ENCODE assay signal across 15 cellular contexts in genomic region chr6:56145616-56146015, GRCh38.
DNase-seq lines count a peak whose midpoint lies in the region; ATAC-seq and TF ChIP-seq lines count a peak whose summit lies in the region.
"Had no signal": no experiment of that assay in that cellular context is flagged by ENCODE, and none has a peak within 500 bp of the region (broad histone marks: within the 10 kb centered on the region; RNA-seq: fewer than 3 reads in every experiment).

No MANE protein-coding gene starts in this region.

- H3K4me3 Mint-ChIP-seq in T-helper 2 cell treated with Interferon-gamma antibody and Interleukin-4, amounts not matched to agents 5 μg/mL and 100 μg/mL, for 36 hours: no peak overlapping the region

- H3K9me3 Mint-ChIP-seq in T-helper 2 cell treated with Interferon-gamma antibody and Interleukin-4, amounts not matched to agents 5 μg/mL and 100 μg/mL, for 36 hours: peaks cover 15% of the 10 kb centered on the region

- no peak overlapping the region for H3K27ac Mint-ChIP-seq in T-helper 2 cell treated with Interferon-gamma antibody and Interleukin-4, amounts not matched to agents 5 μg/mL and 100 μg/mL, for 36 hours

- no peaks in the 10 kb centered on the region for H3K27me3 Mint-ChIP-seq in T-helper 2 cell treated with Interferon-gamma antibody and Interleukin-4, amounts not matched to agents 5 μg/mL and 100 μg/mL, for 36 hours (ENCODE audit: low read depth)

- H3K4me3 ChIP-seq in astrocyte of the spinal cord (ENCODE audit: low read depth, low read length): no peak overlapping the region
- H3K4me3 ChIP-seq: HAP-1, MG63, SJCRH30 had no signal

- ATAC-seq in GM19395 (IDR thresholded peaks at IDR 0.05; ENCODE audit: unreplicated experiment): no peak
- ATAC-seq in HG02571 (IDR thresholded peaks at IDR 0.05; ENCODE audit: unreplicated experiment): no peak

- no peak for TF ChIP-seq CTCF in astrocyte of the spinal cord (IDR thresholded peaks at IDR 0.05; ENCODE audit: low read depth, low read length)

- DNase-seq in LHCN-M2 (ENCODE audit: low read depth) (peak; percentile 53), astrocyte of the spinal cord (ENCODE audit: low read depth, low spot score) (peak; percentile 22), fibroblast of peridontal ligament (ENCODE audit: extremely low read depth) (peak; percentile 47)
- DNase-seq in T-helper 2 cell treated with Interferon-gamma antibody and Interleukin-4, amounts not matched to agents 5 μg/mL and 100 μg/mL, for 36 hours (ENCODE audit: low spot score): no peak
- DNase-seq in activated CD4-positive, alpha-beta T cell treated with anti-CD3 and anti-CD28 coated beads for 1 hour: no peak
- DNase-seq: Karpas-422, MG63, NCI-H1417 treated with DMSO at 0.1 percent for 48 hours, NCI-H187, NCI-H446, NCI-H526, SJCRH30 had no signal

- H3K36me3 Mint-ChIP-seq in T-helper 2 cell treated with Interferon-gamma antibody and Interleukin-4, amounts not matched to agents 5 μg/mL and 100 μg/mL, for 36 hours (ENCODE audit: low read depth): no peaks in the 10 kb centered on the region

- no peaks in the 10 kb centered on the region for H3K4me1 Mint-ChIP-seq in T-helper 2 cell treated with Interferon-gamma antibody and Interleukin-4, amounts not matched to agents 5 μg/mL and 100 μg/mL, for 36 hours (ENCODE audit: low read depth)

- in situ Hi-C loops in astrocyte of the spinal cord (cut with HindIII; ENCODE audit: low sequenced_read_pairs): no loop called here

Comparison
In these comparisons a context has a peak if more than half of its experiments do, and no peak if none do; other contexts are left out.
1. DNase-seq: peak in LHCN-M2 (single experiment), astrocyte of the spinal cord (single experiment) and fibroblast of peridontal ligament (single experiment); none in T-helper 2 cell treated with Interferon-gamma antibody and Interleukin-4, amounts not matched to agents 5 μg/mL and 100 μg/mL, for 36 hours (single experiment) and activated CD4-positive, alpha-beta T cell treated with anti-CD3 and anti-CD28 coated beads for 1 hour (single experiment).